8 cellular contexts compared by ENCODE assay signal in the genomic region with DNA sequence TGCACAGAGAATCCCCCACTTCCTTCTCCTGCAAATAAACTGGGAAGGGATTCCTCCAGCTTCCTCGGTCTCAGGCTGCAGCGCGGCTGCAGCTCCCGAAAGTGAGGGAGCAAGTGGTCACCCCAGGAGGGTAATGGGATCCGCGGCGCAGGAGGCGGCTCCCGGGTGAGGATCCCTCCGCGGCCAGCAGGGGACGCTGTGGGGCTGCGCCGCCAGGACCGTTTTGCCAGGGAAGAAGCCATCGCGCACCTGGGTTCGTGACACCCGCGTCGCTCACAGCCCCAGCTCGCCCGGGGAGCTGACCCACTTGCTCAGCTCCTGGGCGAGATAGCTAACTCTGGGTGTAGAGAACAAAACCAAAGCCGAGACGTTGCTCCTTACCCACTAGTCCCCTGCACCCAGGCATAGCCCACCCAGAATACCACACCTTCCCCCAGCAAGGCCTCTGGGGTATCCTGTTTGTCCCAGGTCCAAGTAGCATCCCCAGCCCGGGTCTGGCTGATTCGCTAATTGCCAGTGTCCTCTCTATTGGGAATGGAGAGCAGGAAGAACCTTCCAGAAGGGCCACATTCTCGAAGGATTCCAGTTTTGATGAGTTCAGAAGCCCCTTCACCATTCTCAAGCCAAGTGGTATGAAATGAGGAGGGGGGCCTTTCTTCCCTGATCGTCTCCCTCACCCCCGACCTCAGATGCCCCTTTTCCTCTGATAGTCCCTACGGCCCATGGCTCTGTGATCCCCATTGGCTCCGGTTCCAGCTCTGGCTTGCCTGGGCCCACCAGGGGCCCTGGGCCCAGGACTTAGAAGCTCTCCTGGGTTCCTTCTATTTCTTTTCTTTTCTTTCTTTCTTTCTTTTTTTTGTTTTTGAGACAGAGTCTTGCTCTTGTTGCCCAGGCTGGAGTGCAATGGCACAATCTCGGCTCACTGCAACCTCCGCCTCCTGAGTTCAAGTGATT. TPM values are rescaled to one million over a fixed set of nuclear protein-coding genes. Genes with fewer than 3 reads are reported as not detected.
DNase-seq lines count a peak whose midpoint lies in the region; ATAC-seq and TF ChIP-seq lines count a peak whose summit lies in the region.

No MANE protein-coding gene starts in this region.

- H4K20me1 ChIP-seq in MM.1S (ENCODE audit: insufficient read depth, low read length) (no peaks in the 10 kb centered on the region), smooth muscle cell (ENCODE audit: low read depth) (no peaks in the 10 kb centered on the region)

- H3K9me2 ChIP-seq in MM.1S (replicated peaks; ENCODE audit: insufficient read depth, low read length), result no peaks in the 10 kb centered on the region

- H3K9ac ChIP-seq in MM.1S (ENCODE audit: low read length), result no peak overlapping the region
- no peak overlapping the region for H3K9ac ChIP-seq in smooth muscle cell (ENCODE audit: low read depth)

- TF ChIP-seq CTCF in MM.1S (IDR thresholded peaks at IDR 0.05; ENCODE audit: low read length) (peak; percentile 98), smooth muscle cell (IDR thresholded peaks at IDR 0.05; ENCODE audit: borderline replicate concordance, insufficient read depth, poor library complexity, severe bottlenecking) (peak; percentile 99)

- no peaks in the 10 kb centered on the region for H3K36me3 ChIP-seq in MM.1S (replicated peaks; ENCODE audit: insufficient read depth, low read length)
- no peaks in the 10 kb centered on the region for H3K36me3 ChIP-seq in smooth muscle cell (ENCODE audit: low read depth)

- H3F3A ChIP-seq in MM.1S (ENCODE audit: insufficient read depth, low read length) (no peaks in the 10 kb centered on the region), smooth muscle cell (ENCODE audit: low read depth) (no peaks in the 10 kb centered on the region)

- ATAC-seq in T-helper 17 cell, result peak; percentile 87
- no peak for ATAC-seq in GM21367 (IDR thresholded peaks at IDR 0.05; ENCODE audit: unreplicated experiment)

- H3K9me3 ChIP-seq in MM.1S (replicated peaks; ENCODE audit: insufficient read depth, low read length), result no peaks in the 10 kb centered on the region
- no peaks in the 10 kb centered on the region for H3K9me3 ChIP-seq in T-helper 17 cell (ENCODE audit: control insufficient read depth, low read length, poor library complexity, severe bottlenecking)
- H3K9me3 ChIP-seq in smooth muscle cell (replicated peaks; ENCODE audit: low read depth), result no peaks in the 10 kb centered on the region

- peak overlapping the region; percentile 57 for H3K4me3 Mint-ChIP-seq in T-helper 17 cell

- H2AFZ ChIP-seq in MM.1S (ENCODE audit: low read length) (0 out of 2 replicates have a peak overlapping the region, but pooled peaks have one; percentile 40), smooth muscle cell (ENCODE audit: low read depth) (no peak overlapping the region)

- DNase-seq in DMS 273 (lab: John Stamatoyannopoulos, UW; ENCODE audit: unreplicated experiment) (peak; percentile 86), DMS 273 treated with DMSO at 0.1 percent for 48 hours (lab: John Stamatoyannopoulos, UW) (no peak), MM.1S (peak; percentile 76), T-helper 17 cell (peak; percentile 73 to 82 (median 77)), amygdala (lab: John Stamatoyannopoulos, UW) (peak in 42 of 56 donors; percentile 16 to 81 (median 47)), hypothalamus (lab: John Stamatoyannopoulos, UW) (peak in 44 of 51 donors; percentile 18 to 85 (median 55)), smooth muscle cell (lab: John Stamatoyannopoulos, UW; ENCODE audit: unreplicated experiment) (peak; percentile 59)

- H3K4me1 ChIP-seq in MM.1S (ENCODE audit: low read length) (peaks cover 5% of the 10 kb centered on the region; the same call in 1 of the 2 replicates), smooth muscle cell (ENCODE audit: low read depth) (peaks cover 9% of the 10 kb centered on the region)

- H3K4me2 ChIP-seq in MM.1S (ENCODE audit: low read depth, low read length) (peak overlapping the region; percentile 67), smooth muscle cell (peak overlapping the region; percentile 74)

- H3K79me2 ChIP-seq in MM.1S (ENCODE audit: low read length) (no peaks in the 10 kb centered on the region), smooth muscle cell (ENCODE audit: low read depth) (no peaks in the 10 kb centered on the region)

- peak overlapping the region; percentile 88 for H3K27ac Mint-ChIP-seq in T-helper 17 cell

- H3K4me3 ChIP-seq in MM.1S (ENCODE audit: low read length) (no peak overlapping the region), smooth muscle cell (no peak overlapping the region)

- H3K4me1 Mint-ChIP-seq in T-helper 17 cell, result peaks cover 19% of the 10 kb centered on the region

- H3K27me3 ChIP-seq in MM.1S (replicated peaks; ENCODE audit: insufficient read depth, low read length) (peaks cover 67% of the 10 kb centered on the region), smooth muscle cell (ENCODE audit: low read depth) (no peaks in the 10 kb centered on the region)

- no peaks in the 10 kb centered on the region for H3K27me3 Mint-ChIP-seq in T-helper 17 cell

- H3K27ac ChIP-seq in MM.1S (ENCODE audit: low read length), result no peak overlapping the region
- no peak overlapping the region for H3K27ac ChIP-seq in smooth muscle cell (ENCODE audit: low read depth)

- H3K36me3 Mint-ChIP-seq in T-helper 17 cell (ENCODE audit: low read depth), result no peaks in the 10 kb centered on the region

- WGBS in smooth muscle cell (ENCODE audit: low lambda C conversion rate), result 25% methylated on average over 35 of the region's 35 CpGs

RNA-seq across cellular contexts. Expression of gene CYGB, which starts 14.1 kb away (rescaled TPM):
- total RNA-seq in T-helper 17 cell (not detected), smooth muscle cell (4.9 and 13.9 TPM in 2 replicates)
- polyA plus RNA-seq in smooth muscle cell, result 20.5 and 22.2 TPM in 2 replicates

RNA-seq across cellular contexts. Expression of gene PRCD, which starts 16.5 kb away (rescaled TPM):
- total RNA-seq in T-helper 17 cell (1 to 10 TPM in 1 of 2 donors, not detected in 1; 1.1 TPM), smooth muscle cell (0.31 and 1.4 TPM in 2 replicates)
- 5.0 and 5.8 TPM in 2 replicates for polyA plus RNA-seq in smooth muscle cell

RNA-seq across cellular contexts. Expression of gene RHBDF2, which starts 22.1 kb away (rescaled TPM):
- total RNA-seq in T-helper 17 cell, result 10 to 100 TPM; 38.3 to 48.7 TPM
- 4.9 and 12.2 TPM in 2 replicates for total RNA-seq in smooth muscle cell
- 20.5 and 25.4 TPM in 2 replicates for polyA plus RNA-seq in smooth muscle cell

RNA-seq across cellular contexts. Expression of gene AANAT, which starts 56.0 kb away (rescaled TPM):
- total RNA-seq in T-helper 17 cell, result not detected
- not detected in 2 replicates for total RNA-seq in smooth muscle cell
- 0.15 TPM in 1 of 2 replicates, not detected in the other for polyA plus RNA-seq in smooth muscle cell
